In the genomic region with DNA sequence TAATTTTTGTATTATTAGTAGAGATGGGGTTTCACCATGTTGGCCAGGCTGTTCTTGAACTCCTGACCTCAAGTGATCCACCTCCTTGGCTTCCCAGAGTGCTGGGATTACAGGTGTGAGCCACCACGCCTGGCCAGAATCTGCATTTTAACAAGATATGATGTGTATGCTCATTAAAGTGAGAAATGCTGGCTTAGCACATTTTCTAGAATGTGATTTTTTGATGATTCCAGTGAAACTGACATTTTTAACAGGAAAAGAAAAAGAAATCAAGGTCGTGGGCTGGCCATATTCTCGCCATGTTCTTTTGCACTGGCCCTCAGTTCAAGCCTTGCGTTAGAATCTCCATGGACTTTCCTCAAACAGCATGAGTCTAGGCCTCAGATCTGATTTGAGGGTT, we compare ENCODE assay signal across 1 cellular context.
TF ChIP-seq lines count a peak whose summit lies in the region.

No MANE protein-coding gene starts in this region.

TF ChIP-seq in K562, 482 proteins besides CTCF, POLR2A, EP300 and RAD21 (continued from another document):
- no peak for TF ChIP-seq ZNF57 (CRISPR knock-in tag; IDR thresholded peaks at IDR 0.05)
- no peak for TF ChIP-seq RAD51 (IDR thresholded peaks at IDR 0.05; ENCODE audit: borderline replicate concordance, low read depth)
- TF ChIP-seq EWSR1 (IDR thresholded peaks at IDR 0.05; ENCODE audit: borderline replicate concordance, low read depth, partially characterized antibody) = no peak
- TF ChIP-seq HIVEP1 (CRISPR knock-in tag; IDR thresholded peaks at IDR 0.05) = no peak
